ENCODE assay signal across 8 cellular contexts in the genomic region with DNA sequence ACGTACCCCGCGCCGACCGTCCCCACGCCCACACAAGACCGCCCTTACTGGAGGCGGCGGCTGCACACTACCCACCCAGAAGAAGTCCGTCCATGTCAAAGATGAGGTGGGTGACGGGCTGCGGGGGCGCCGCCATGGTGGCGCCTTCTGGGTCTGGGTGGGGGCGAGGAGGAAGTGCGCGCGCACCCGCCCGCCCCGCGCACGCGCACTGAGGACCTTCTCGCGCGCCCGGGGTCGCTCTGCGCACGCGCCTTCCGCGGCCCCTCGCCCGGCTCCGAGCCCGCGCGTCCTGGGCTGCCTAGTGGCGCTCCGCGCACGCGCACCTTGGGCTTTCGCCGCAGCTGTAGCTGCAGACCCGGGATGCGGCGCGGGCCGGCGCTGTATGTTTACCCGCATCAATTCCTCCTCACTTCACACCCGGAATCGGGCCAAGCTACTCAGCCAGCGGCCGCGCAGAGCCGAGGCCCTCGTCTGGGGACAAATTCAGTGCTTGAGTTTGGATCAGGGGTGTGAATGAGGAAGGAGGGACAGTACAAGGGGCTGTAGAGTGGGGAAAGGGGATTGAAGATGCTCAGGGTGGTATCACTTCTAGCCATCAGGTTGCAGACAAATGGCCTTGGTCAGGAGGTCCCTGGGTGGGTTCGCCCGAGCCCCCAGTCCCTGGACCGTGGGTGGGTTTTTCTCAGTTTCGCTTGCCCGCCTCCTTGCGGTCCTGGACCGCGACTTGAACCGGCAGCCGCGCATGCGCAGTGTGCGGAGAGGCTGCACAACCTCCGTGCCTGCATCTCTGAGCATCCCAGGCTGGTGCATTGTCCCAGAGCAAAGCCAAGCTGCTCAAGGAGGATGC. TPM values are rescaled to one million over a fixed set of nuclear protein-coding genes. Genes with fewer than 3 reads are reported as not detected.
DNase-seq lines count a peak whose midpoint lies in the region; ATAC-seq and TF ChIP-seq lines count a peak whose summit lies in the region.

A gene (minus strand): TSS at position 176 of the 847 bp plus-strand sequence. CDS start 40 bp downstream, at position 136.

- TF ChIP-seq CTCF in BE2C (IDR thresholded peaks at IDR 0.05; ENCODE audit: low read depth, low read length) = no peak
- TF ChIP-seq CTCF in colonic mucosa (IDR thresholded peaks at IDR 0.05) = no peak

- H3K4me1 ChIP-seq in BE2C (no peaks in the 10 kb centered on the region), colonic mucosa (peaks cover 7% of the 10 kb centered on the region)

- H3K9me3 ChIP-seq in BE2C (no peaks in the 10 kb centered on the region), colonic mucosa (no peaks in the 10 kb centered on the region)

- peak within 1 kb of the TSS; percentile 87 for H3K4me3 ChIP-seq in BE2C (ENCODE audit: low read depth, low read length)
- H3K4me3 ChIP-seq in colonic mucosa = peak within 1 kb of the TSS; percentile 87

- H3K27me3 ChIP-seq in BE2C = no peaks in the 10 kb centered on the region
- no peaks in the 10 kb centered on the region for H3K27me3 ChIP-seq in colonic mucosa

- intact Hi-C loops in colonic mucosa (cut with DNase I) = no loop called here

- peak within 1 kb of the TSS; percentile 91 for H3K27ac ChIP-seq in colonic mucosa

- H3K9ac ChIP-seq in colonic mucosa (ENCODE audit: low read depth in 2 of 2, low read length in 2 of 2) = peak within 1 kb of the TSS; percentile 87 to 96

- DNase-seq in BE2C (peak; percentile 88), GM19238 (ENCODE audit: insufficient read length, low spot score) (peak; percentile 92), NCI-H524 (lab: John Stamatoyannopoulos, UW) (peak; percentile 79 to 82), colonic mucosa (peak; percentile 88), left kidney (ENCODE audit: low read depth, low spot score) (peak; percentile 94)
- DNase-seq in activated CD4-positive, alpha-beta T cell treated with anti-CD3 and anti-CD28 coated beads for 48 hours = peak; percentile 84
- DNase-seq in stimulated activated CD4-positive, alpha-beta T cell treated with anti-CD3 and anti-CD28 coated beads, Interleukin-1b, Interleukin-23, amount 100 ng/mL, for 48 hours = peak; percentile 79

- H3K36me3 ChIP-seq in BE2C (no peaks in the 10 kb centered on the region), colonic mucosa (no peaks in the 10 kb centered on the region)

- ATAC-seq in HG03432 (IDR thresholded peaks at IDR 0.05; ENCODE audit: unreplicated experiment) = peak; percentile 81

RNA-seq across cellular contexts. Expression of the gene that starts here (rescaled TPM):
- 22.6 TPM for polyA plus RNA-seq in BE2C (2012; ENCODE audit: insufficient read depth, insufficient read length, low read depth)
- 10 to 100 TPM; 55.1 to 62.4 TPM for total RNA-seq in colonic mucosa

Comparison
In these comparisons a context has a peak if more than half of its experiments do, and no peak if none do; other contexts are left out.
1. Peak in every context shown above with its lines: DNase-seq, ATAC-seq, H3K4me3 ChIP-seq and H3K27ac ChIP-seq.